29 cellular contexts compared by ENCODE assay signal in genomic region chr5:56761486-56761885, GRCh38. TPM values are rescaled to one million over a fixed set of nuclear protein-coding genes. Genes with fewer than 3 reads are reported as not detected.
DNase-seq lines count a peak whose midpoint lies in the region; ATAC-seq and TF ChIP-seq lines count a peak whose summit lies in the region.
"Had no signal": no experiment of that assay in that cellular context is flagged by ENCODE, and none has a peak within 500 bp of the region (broad histone marks: within the 10 kb centered on the region; RNA-seq: fewer than 3 reads in every experiment).

No MANE protein-coding gene starts in this region.

- DNase-seq in OCI-LY7 (ENCODE audit: low spot score) (no peak), medulla oblongata (ENCODE audit: extremely low spot score) (peak; percentile 21), smooth muscle cell (lab: John Stamatoyannopoulos, UW; ENCODE audit: unreplicated experiment) (no peak), mesothelial cell of epicardium (ENCODE audit: low spot score in 2 of 2, unreplicated experiment in 2 of 2) (no peak)
- no peak for DNase-seq in effector memory CD4-positive, alpha-beta T cell
- DNase-seq: activated CD4-positive, alpha-beta T cell treated with anti-CD3 and anti-CD28 coated beads, Interleukin-2, amount 50 U/mL, for 4 hours; activated gamma-delta T cell treated with Interleukin-2 at 50 U/mL for 16 hours; activated naive CD8-positive, alpha-beta T cell treated with anti-CD3 and anti-CD28 coated beads, Interleukin-2, amount 10 ng/mL, durations not matched to agents 7 days and 5 days; activated T-cell treated with anti-CD3 and anti-CD28 coated beads, Interleukin-2, amount 50 U/mL, for 48 hours; caudate nucleus; CD4-positive, alpha-beta T cell; GOT3; HFFc6; islet precursor cell; MM.1S; NCI-H146; NCI-H345; NCI-H69; RPMI8226; stimulated activated naive CD4-positive, alpha-beta T cell; T-cell; upper lobe of right lung had no signal

- H3K4me3 ChIP-seq in DOHH2 (ENCODE audit: low read length) (peak overlapping the region; percentile 10; the same call in 1 of the 2 replicates), OCI-LY7 (ENCODE audit: low read depth, low read length, poor library complexity, severe bottlenecking) (no peak overlapping the region), smooth muscle cell (no peak overlapping the region)
- H3K4me3 ChIP-seq in effector memory CD4-positive, alpha-beta T cell (ENCODE audit: insufficient read depth, low read depth, low read length, poor library complexity, severe bottlenecking): no peak overlapping the region
- H3K4me3 ChIP-seq: coronary artery, heart left ventricle, suprapubic skin, upper lobe of right lung had no signal

- POLR2A ChIA-PET in OCI-LY7 (lab: Charles Lee): interaction anchor here (0.6 to 2.0 kb wide), 6 partner anchors 14 to 171 kb away, joined by 3 to 8 read pairs (median 3); no protein-coding TSS in a partner anchor

- H3F3A ChIP-seq in DOHH2 (ENCODE audit: control insufficient read depth, insufficient read depth) (no peaks in the 10 kb centered on the region), smooth muscle cell (ENCODE audit: low read depth) (no peaks in the 10 kb centered on the region)

- H3K4me1 ChIP-seq in DOHH2 (ENCODE audit: control insufficient read depth, low read length) (peaks cover 55% of the 10 kb centered on the region), OCI-LY7 (ENCODE audit: insufficient read depth, low read length, poor library complexity, severe bottlenecking) (peaks cover 58% of the 10 kb centered on the region), smooth muscle cell (ENCODE audit: low read depth) (peaks cover 18% of the 10 kb centered on the region)
- no peaks in the 10 kb centered on the region for H3K4me1 ChIP-seq in effector memory CD4-positive, alpha-beta T cell (ENCODE audit: control insufficient read depth, insufficient read depth, low read length, poor library complexity, severe bottlenecking)

- no peak overlapping the region for H3K9ac ChIP-seq in smooth muscle cell (ENCODE audit: low read depth)
- H3K9ac ChIP-seq: KMS-11 had no signal

- H3K9me3 ChIP-seq in DOHH2 (ENCODE audit: control insufficient read depth, insufficient read depth, low read length) (no peaks in the 10 kb centered on the region), OCI-LY7 (ENCODE audit: low read length) (no peaks in the 10 kb centered on the region), smooth muscle cell (replicated peaks; ENCODE audit: low read depth) (no peaks in the 10 kb centered on the region)
- no peaks in the 10 kb centered on the region for H3K9me3 ChIP-seq in effector memory CD4-positive, alpha-beta T cell (ENCODE audit: control insufficient read depth, low read length)
- H3K9me3 ChIP-seq: heart left ventricle, suprapubic skin, upper lobe of right lung had no signal

- no TSS peak for BruUV-seq in OCI-LY7 (replicated peaks; lab: Mats Ljungman, UMichigan)

- WGBS in smooth muscle cell (ENCODE audit: low lambda C conversion rate): 22% methylated on average over 3 of the region's 3 CpGs

- H3K27me3 ChIP-seq in DOHH2 (ENCODE audit: control insufficient read depth, low read length) (no peaks in the 10 kb centered on the region), smooth muscle cell (ENCODE audit: low read depth) (no peaks in the 10 kb centered on the region)
- no peaks in the 10 kb centered on the region for H3K27me3 ChIP-seq in effector memory CD4-positive, alpha-beta T cell (replicated peaks; ENCODE audit: control insufficient read depth, insufficient read depth, low read length, poor library complexity, severe bottlenecking)
- H3K27me3 ChIP-seq: heart left ventricle, suprapubic skin, upper lobe of right lung had no signal

- no peaks in the 10 kb centered on the region for H3K27me3 Mint-ChIP-seq in mesothelial cell of epicardium (ENCODE audit: low read depth)
- H3K27me3 Mint-ChIP-seq: CD4-positive, alpha-beta T cell; T-cell had no signal

- H3K27ac Mint-ChIP-seq in mesothelial cell of epicardium: no peak overlapping the region
- H3K27ac Mint-ChIP-seq: activated naive CD8-positive, alpha-beta T cell treated with anti-CD3 and anti-CD28 coated beads, Interleukin-2, amount 10 ng/mL, durations not matched to agents 7 days and 5 days; CD4-positive, alpha-beta T cell; HFFc6; T-cell had no signal

- H2AFZ ChIP-seq in OCI-LY7 (ENCODE audit: low read length) (peak overlapping the region; percentile 59), smooth muscle cell (ENCODE audit: low read depth) (peak overlapping the region; percentile 72)

- H3K79me2 ChIP-seq in DOHH2 (ENCODE audit: control insufficient read depth, low read length): no peaks in the 10 kb centered on the region
- H3K79me2 ChIP-seq in OCI-LY7 (ENCODE audit: insufficient read depth, low read depth, low read length): no peaks in the 10 kb centered on the region
- H3K79me2 ChIP-seq in smooth muscle cell (ENCODE audit: low read depth): no peaks in the 10 kb centered on the region

- H3K36me3 ChIP-seq in DOHH2 (ENCODE audit: control insufficient read depth, low read length) (no peaks in the 10 kb centered on the region), OCI-LY7 (ENCODE audit: insufficient read depth, low read length) (no peaks in the 10 kb centered on the region), smooth muscle cell (ENCODE audit: low read depth) (no peaks in the 10 kb centered on the region)
- no peaks in the 10 kb centered on the region for H3K36me3 ChIP-seq in effector memory CD4-positive, alpha-beta T cell (ENCODE audit: control insufficient read depth, insufficient read depth, low read length)
- H3K36me3 ChIP-seq: heart left ventricle, suprapubic skin, upper lobe of right lung had no signal

- H3K4me3 Mint-ChIP-seq in mesothelial cell of epicardium: no peak overlapping the region
- H3K4me3 Mint-ChIP-seq: activated naive CD8-positive, alpha-beta T cell treated with anti-CD3 and anti-CD28 coated beads, Interleukin-2, amount 10 ng/mL, durations not matched to agents 7 days and 5 days; CD4-positive, alpha-beta T cell; HFFc6; natural killer cell treated with Interleukin-12 subunit alpha and Interleukin-12 subunit beta and Interleukin-15 and Interleukin-18, amount 100 ng/mL, for 72 hours; T-cell had no signal

- H3K4me2 ChIP-seq in DOHH2 (ENCODE audit: low read length): peak overlapping the region; percentile 35
- H3K4me2 ChIP-seq in OCI-LY7 (ENCODE audit: low read length): no peak overlapping the region; the same call in 1 of the 2 replicates
- peak overlapping the region; percentile 20 for H3K4me2 ChIP-seq in smooth muscle cell
- H3K4me2 ChIP-seq: KMS-11 had no signal

- no peak overlapping the region for H3K27ac ChIP-seq in DOHH2 (ENCODE audit: low read depth, low read length)
- H3K27ac ChIP-seq in OCI-LY7 (ENCODE audit: low read depth, low read length, poor library complexity, severe bottlenecking): no peak overlapping the region
- no peak overlapping the region for H3K27ac ChIP-seq in smooth muscle cell (ENCODE audit: low read depth)
- H3K27ac ChIP-seq in effector memory CD4-positive, alpha-beta T cell (ENCODE audit: insufficient read depth, low read length, poor library complexity, severe bottlenecking): no peak overlapping the region
- H3K27ac ChIP-seq: coronary artery, KMS-11, suprapubic skin, upper lobe of right lung had no signal

- intact Hi-C loops in OCI-LY7 (cut with micrococcal nuclease; ENCODE audit: unreplicated experiment): no loop called here

- CTCF ChIA-PET in OCI-LY7 (lab: Charles Lee; ENCODE audit: unreplicated experiment): no interaction called here

- H3K9me2 ChIP-seq in DOHH2 (replicated peaks; ENCODE audit: control insufficient read depth, low read length) (no peaks in the 10 kb centered on the region), OCI-LY7 (ENCODE audit: insufficient read depth, low read length) (no peaks in the 10 kb centered on the region)

- H3K36me3 Mint-ChIP-seq in mesothelial cell of epicardium: no peaks in the 10 kb centered on the region
- H3K36me3 Mint-ChIP-seq: activated naive CD8-positive, alpha-beta T cell treated with anti-CD3 and anti-CD28 coated beads, Interleukin-2, amount 10 ng/mL, durations not matched to agents 7 days and 5 days; natural killer cell treated with Interleukin-12 subunit alpha and Interleukin-12 subunit beta and Interleukin-15 and Interleukin-18, amount 100 ng/mL, for 72 hours; T-cell had no signal

- H3K4me1 Mint-ChIP-seq in mesothelial cell of epicardium: peaks cover 32% of the 10 kb centered on the region
- H3K4me1 Mint-ChIP-seq: activated naive CD8-positive, alpha-beta T cell treated with anti-CD3 and anti-CD28 coated beads, Interleukin-2, amount 10 ng/mL, durations not matched to agents 7 days and 5 days had no signal

- H4K20me1 ChIP-seq in DOHH2 (ENCODE audit: control insufficient read depth, insufficient read depth, low read depth, low read length): no peaks in the 10 kb centered on the region
- no peaks in the 10 kb centered on the region for H4K20me1 ChIP-seq in OCI-LY7 (ENCODE audit: insufficient read depth, low read length)
- H4K20me1 ChIP-seq in smooth muscle cell (ENCODE audit: low read depth): no peaks in the 10 kb centered on the region

- TF ChIP-seq CTCF in DOHH2 (IDR thresholded peaks at IDR 0.05; ENCODE audit: low read depth, low read length, poor library complexity, severe bottlenecking) (no peak), OCI-LY7 (conservative IDR thresholded peaks at IDR 0.05; ENCODE audit: low read length) (no peak), smooth muscle cell (IDR thresholded peaks at IDR 0.05; ENCODE audit: borderline replicate concordance, insufficient read depth, poor library complexity, severe bottlenecking) (no peak), mesothelial cell of epicardium (IDR thresholded peaks at IDR 0.05; ENCODE audit: unreplicated experiment) (no peak)

- ATAC-seq in HG02763 (IDR thresholded peaks at IDR 0.05; ENCODE audit: unreplicated experiment): no peak
- ATAC-seq: natural killer cell treated with Interleukin-12 subunit alpha and Interleukin-12 subunit beta and Interleukin-15 and Interleukin-18, amount 100 ng/mL, for 72 hours; T-cell; upper lobe of right lung had no signal

- no peaks in the 10 kb centered on the region for H3K9me3 Mint-ChIP-seq in mesothelial cell of epicardium
- H3K9me3 Mint-ChIP-seq: activated naive CD8-positive, alpha-beta T cell treated with anti-CD3 and anti-CD28 coated beads, Interleukin-2, amount 10 ng/mL, durations not matched to agents 7 days and 5 days; CD4-positive, alpha-beta T cell; HFFc6; natural killer cell treated with Interleukin-12 subunit alpha and Interleukin-12 subunit beta and Interleukin-15 and Interleukin-18, amount 100 ng/mL, for 72 hours; T-cell had no signal

RNA-seq across cellular contexts. Expression of gene MAP3K1, which starts 53.9 kb away (rescaled TPM):
- 25.9 and 29.9 TPM in 2 replicates for total RNA-seq in OCI-LY7 (2014; rRNA removed; shearing (Covaris generic))
- total RNA-seq in OCI-LY7 (2022) (29.4 and 31.5 TPM in 2 replicates), smooth muscle cell (30.1 and 31.2 TPM in 2 replicates), mesothelial cell of epicardium (52.2 to 55.7 TPM (median 54.8 TPM) in 3 replicates)
- 5.6 and 11.2 TPM in 2 replicates for polyA plus RNA-seq in smooth muscle cell
